In the genomic region with DNA sequence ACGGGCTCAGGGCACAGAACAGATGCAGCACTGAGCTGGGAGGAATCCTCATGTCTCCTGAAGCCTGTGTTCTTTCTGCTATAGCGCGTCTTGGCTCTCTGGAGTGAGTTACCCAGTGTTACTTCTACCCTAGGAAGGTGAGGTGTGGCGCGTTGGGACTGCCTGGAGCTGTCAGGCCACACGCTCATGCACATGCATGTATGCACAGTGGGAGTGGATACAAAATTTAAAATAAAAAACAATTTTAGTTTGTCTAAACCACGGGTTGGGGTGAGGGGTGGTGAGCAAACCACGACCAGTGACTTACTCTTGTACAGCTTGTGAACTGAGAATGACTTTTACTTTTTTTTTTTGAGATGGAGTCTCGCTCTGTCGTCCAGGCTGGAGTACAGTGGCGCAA, we compare ENCODE assay signal across 24 cellular contexts.
DNase-seq lines count a peak whose midpoint lies in the region; TF ChIP-seq lines count a peak whose summit lies in the region.
"Had no signal": no experiment of that assay in that cellular context is flagged by ENCODE, and none has a peak within 500 bp of the region (broad histone marks: within the 10 kb centered on the region; RNA-seq: fewer than 3 reads in every experiment).

No MANE protein-coding gene starts in this region.

- no peak overlapping the region for H3K27ac ChIP-seq in CD4-positive, alpha-beta memory T cell (ENCODE audit: low read depth, low read length)
- no peak overlapping the region for H3K27ac ChIP-seq in endodermal cell (ENCODE audit: low read depth, low read length)
- H3K27ac ChIP-seq: ascending aorta, lower lobe of right lung, neutrophil had no signal

- POLR2A ChIA-PET in CD4-positive, alpha-beta memory T cell (lab: Charles Lee; ENCODE audit: partially characterized antibody): interaction anchor here (0.6 to 3.0 kb wide), 6 partner anchors 12 to 298 kb away, joined by 3 to 12 read pairs (median 5); partner anchors contain the start of gene SUPT3H

- H3K9me3 ChIP-seq in CD4-positive, alpha-beta memory T cell (ENCODE audit: control insufficient read depth in 1 of 2, low read length in 2 of 2): no peaks in the 10 kb centered on the region
- H3K9me3 ChIP-seq in endodermal cell (ENCODE audit: control insufficient read depth, low read length): peaks cover 5% of the 10 kb centered on the region
- H3K9me3 ChIP-seq: ascending aorta, neutrophil had no signal

- peaks cover 0 to 14% (median 5%) of the 10 kb centered on the region in 8 donors for H3K9me3 Mint-ChIP-seq in CD4-positive, alpha-beta memory T cell
- H3K9me3 Mint-ChIP-seq in T-helper 2 cell treated with Interferon-gamma antibody and Interleukin-4, amounts not matched to agents 5 μg/mL and 100 μg/mL, for 36 hours: peaks cover 13% of the 10 kb centered on the region
- H3K9me3 Mint-ChIP-seq in endodermal cell: peaks cover 12% of the 10 kb centered on the region
- no peaks in the 10 kb centered on the region for H3K9me3 Mint-ChIP-seq in glutamatergic neuron (ENCODE audit: unreplicated experiment)
- H3K9me3 Mint-ChIP-seq: activated naive CD4-positive, alpha-beta T cell treated with anti-CD3 and anti-CD28 coated beads, Interleukin-2, amount 50 U/mL, for 24 hours had no signal

- no peaks in the 10 kb centered on the region for H3K36me3 ChIP-seq in CD4-positive, alpha-beta memory T cell (ENCODE audit: insufficient read depth, low read length)
- H3K36me3 ChIP-seq in endodermal cell (ENCODE audit: control insufficient read depth, insufficient read depth, low read length): no peaks in the 10 kb centered on the region
- H3K36me3 ChIP-seq: ascending aorta, lower lobe of right lung, neutrophil had no signal

- TF ChIP-seq CTCF in endodermal cell (conservative IDR thresholded peaks at IDR 0.05) (no peak), glutamatergic neuron (IDR thresholded peaks at IDR 0.05; ENCODE audit: partially characterized antibody, unreplicated experiment) (no peak)

- intact Hi-C loops in CD4-positive, alpha-beta memory T cell (cut with micrococcal nuclease): loop anchor here (2.0 kb wide), 1 partner anchor 16 kb away; no protein-coding TSS in a partner anchor

- H3K27me3 ChIP-seq in CD4-positive, alpha-beta memory T cell (ENCODE audit: insufficient read depth, low read length): no peaks in the 10 kb centered on the region
- no peaks in the 10 kb centered on the region for H3K27me3 ChIP-seq in endodermal cell (ENCODE audit: control insufficient read depth, insufficient read depth, low read length, poor library complexity, severe bottlenecking)
- H3K27me3 ChIP-seq: ascending aorta had no signal

- CTCF ChIA-PET in CD4-positive, alpha-beta memory T cell (lab: Charles Lee; ENCODE audit: partially characterized antibody): interaction anchor here (0.8 to 2.4 kb wide), 3 partner anchors 11 to 43 kb away, joined by 3 to 13 read pairs (median 9); no protein-coding TSS in a partner anchor

- WGBS in endodermal cell (ENCODE audit: insufficient coverage in 1 of 2, insufficient read length in 1 of 2), 2 experiments: 94 to 95% methylated on average over 8 to 9 of the region's 11 CpGs

- no peak overlapping the region for H3K9ac ChIP-seq in endodermal cell (ENCODE audit: extremely low read depth, low read length, poor library complexity, severe bottlenecking)

- H3K4me3 ChIP-seq in CD4-positive, alpha-beta memory T cell (ENCODE audit: low read length in 2 of 2): no peak overlapping the region
- no peak overlapping the region for H3K4me3 ChIP-seq in endodermal cell (ENCODE audit: low read length)
- H3K4me3 ChIP-seq: ascending aorta, lower lobe of right lung had no signal

- H3K4me1 Mint-ChIP-seq in CD4-positive, alpha-beta memory T cell: peaks cover 21 to 44% (median 26%) of the 10 kb centered on the region in 4 donors
- peaks cover 33% of the 10 kb centered on the region for H3K4me1 Mint-ChIP-seq in T-helper 2 cell treated with Interferon-gamma antibody and Interleukin-4, amounts not matched to agents 5 μg/mL and 100 μg/mL, for 36 hours (ENCODE audit: low read depth)
- H3K4me1 Mint-ChIP-seq in endodermal cell: no peaks in the 10 kb centered on the region
- H3K4me1 Mint-ChIP-seq in glutamatergic neuron (ENCODE audit: low read depth, unreplicated experiment): peaks cover 11% of the 10 kb centered on the region

- peak overlapping the region in 5 of 8 donors; percentile 11 to 62 (median 40) for H3K4me3 Mint-ChIP-seq in CD4-positive, alpha-beta memory T cell
- peak overlapping the region; percentile 80 for H3K4me3 Mint-ChIP-seq in T-helper 2 cell treated with Interferon-gamma antibody and Interleukin-4, amounts not matched to agents 5 μg/mL and 100 μg/mL, for 36 hours
- H3K4me3 Mint-ChIP-seq in endodermal cell: no peak overlapping the region
- H3K4me3 Mint-ChIP-seq in glutamatergic neuron (ENCODE audit: unreplicated experiment): no peak overlapping the region

- H3K27ac Mint-ChIP-seq in CD4-positive, alpha-beta memory T cell: peak overlapping the region in 1 of 7 donors; percentile 37
- no peak overlapping the region for H3K27ac Mint-ChIP-seq in T-helper 2 cell treated with Interferon-gamma antibody and Interleukin-4, amounts not matched to agents 5 μg/mL and 100 μg/mL, for 36 hours
- no peak overlapping the region for H3K27ac Mint-ChIP-seq in endodermal cell
- H3K27ac Mint-ChIP-seq in glutamatergic neuron (ENCODE audit: unreplicated experiment): no peak overlapping the region
- H3K27ac Mint-ChIP-seq: progenitor cell of endocrine pancreas had no signal

- H3K36me3 Mint-ChIP-seq in CD4-positive, alpha-beta memory T cell: no peaks in the 10 kb centered on the region
- peaks cover 6% of the 10 kb centered on the region for H3K36me3 Mint-ChIP-seq in T-helper 2 cell treated with Interferon-gamma antibody and Interleukin-4, amounts not matched to agents 5 μg/mL and 100 μg/mL, for 36 hours (ENCODE audit: low read depth)
- H3K36me3 Mint-ChIP-seq in endodermal cell (ENCODE audit: low read depth): no peaks in the 10 kb centered on the region
- H3K36me3 Mint-ChIP-seq in glutamatergic neuron (ENCODE audit: unreplicated experiment): no peaks in the 10 kb centered on the region
- H3K36me3 Mint-ChIP-seq: activated naive CD4-positive, alpha-beta T cell treated with anti-CD3 and anti-CD28 coated beads, Interleukin-2, amount 50 U/mL, for 24 hours had no signal

- H3K4me1 ChIP-seq in CD4-positive, alpha-beta memory T cell (ENCODE audit: insufficient read depth, low read length): peaks cover 29% of the 10 kb centered on the region
- no peaks in the 10 kb centered on the region for H3K4me1 ChIP-seq in endodermal cell (ENCODE audit: control insufficient read depth, insufficient read depth, low read length)
- H3K4me1 ChIP-seq: ascending aorta had no signal

- DNase-seq in NK-92 treated with Interleukin-12 subunit alpha and Interleukin-12 subunit beta, amount 100 ng/mL, for 24 hours (lab: John Stamatoyannopoulos, UW): peak; percentile 14
- DNase-seq in NK-92 (lab: John Stamatoyannopoulos, UW; ENCODE audit: unreplicated experiment): no peak
- no peak for DNase-seq in CD4-positive, alpha-beta memory T cell
- DNase-seq in T-helper 2 cell treated with Interferon-gamma antibody and Interleukin-4, amounts not matched to agents 5 μg/mL and 100 μg/mL, for 36 hours (ENCODE audit: low spot score): peak; percentile 13
- peak; percentile 40 for DNase-seq in endodermal cell
- no peak for DNase-seq in activated effector memory CD4-positive, alpha-beta T cell treated with Interleukin-2 at 50 U/mL for 16 hours
- no peak for DNase-seq in glutamatergic neuron
- DNase-seq in NCI-H1105 (lab: John Stamatoyannopoulos, UW): no peak
- DNase-seq: 8988T; activated CD4-positive, alpha-beta T cell treated with anti-CD3 and anti-CD28 coated beads, Interleukin-2, amount 50 U/mL, for 48 hours; activated T-cell treated with anti-CD3 and anti-CD28 coated beads, Interleukin-2, amount 50 U/mL, for 1 hour; AML-193; central memory CD4-positive, alpha-beta T cell; DMS53; GDM1; kidney; lower lobe of right lung; NCI-H187 treated with DMSO at 0.1 percent for 48 hours; NCI-H526; T-helper 1 cell had no signal

- H3K27me3 Mint-ChIP-seq in CD4-positive, alpha-beta memory T cell: no peaks in the 10 kb centered on the region
- no peaks in the 10 kb centered on the region for H3K27me3 Mint-ChIP-seq in T-helper 2 cell treated with Interferon-gamma antibody and Interleukin-4, amounts not matched to agents 5 μg/mL and 100 μg/mL, for 36 hours (ENCODE audit: low read depth)
- H3K27me3 Mint-ChIP-seq in endodermal cell (ENCODE audit: insufficient read depth) (peaks cover 8% of the 10 kb centered on the region), glutamatergic neuron (ENCODE audit: unreplicated experiment) (no peaks in the 10 kb centered on the region)
- H3K27me3 Mint-ChIP-seq: activated naive CD4-positive, alpha-beta T cell treated with anti-CD3 and anti-CD28 coated beads, Interleukin-2, amount 50 U/mL, for 24 hours; progenitor cell of endocrine pancreas had no signal

Comparison
In these comparisons a context has a peak if more than half of its experiments do, and no peak if none do; other contexts are left out.
1. DNase-seq: peak in NK-92 treated with Interleukin-12 subunit alpha and Interleukin-12 subunit beta, amount 100 ng/mL, for 24 hours (single experiment), T-helper 2 cell treated with Interferon-gamma antibody and Interleukin-4, amounts not matched to agents 5 μg/mL and 100 μg/mL, for 36 hours (single experiment) and endodermal cell (single experiment); none in NK-92 (single experiment), CD4-positive, alpha-beta memory T cell (0 of 5), activated effector memory CD4-positive, alpha-beta T cell treated with Interleukin-2 at 50 U/mL for 16 hours (single experiment), glutamatergic neuron (single experiment) and NCI-H1105 (single experiment).
2. H3K4me3 Mint-ChIP-seq: peak in CD4-positive, alpha-beta memory T cell (5 of 8) and T-helper 2 cell treated with Interferon-gamma antibody and Interleukin-4, amounts not matched to agents 5 μg/mL and 100 μg/mL, for 36 hours (single experiment); none in endodermal cell (single experiment) and glutamatergic neuron (single experiment).